17 cellular contexts compared by ENCODE assay signal in genomic region chr1:160761886-160762285, GRCh38. TPM values are rescaled to one million over a fixed set of nuclear protein-coding genes. Genes with fewer than 3 reads are reported as not detected.
DNase-seq lines count a peak whose midpoint lies in the region; ATAC-seq and TF ChIP-seq lines count a peak whose summit lies in the region.
"Had no signal": no experiment of that assay in that cellular context is flagged by ENCODE, and none has a peak within 500 bp of the region (broad histone marks: within the 10 kb centered on the region; RNA-seq: fewer than 3 reads in every experiment).

No MANE protein-coding gene starts in this region.

- H3K27ac ChIP-seq in GM23248 (no peak overlapping the region), mammary epithelial cell (ENCODE audit: insufficient read depth, low read depth, low read length) (no peak overlapping the region), foreskin keratinocyte (no peak overlapping the region)
- H3K27ac ChIP-seq: HL-60, PC-9 had no signal

- peaks cover 18% of the 10 kb centered on the region for H3K36me3 Mint-ChIP-seq in activated CD8-positive, alpha-beta memory T cell treated with anti-CD3 and anti-CD28 coated beads, Interleukin-2, amount 10 ng/mL, durations not matched to agents 7 days and 5 days
- H3K36me3 Mint-ChIP-seq: CD4-positive, CD25-positive, alpha-beta regulatory T cell had no signal

- no peaks in the 10 kb centered on the region for H3F3A ChIP-seq in GM23248 (ENCODE audit: insufficient read depth)

- no peak overlapping the region for H3K4me2 ChIP-seq in GM23248 (ENCODE audit: unreplicated experiment)
- no peak overlapping the region for H3K4me2 ChIP-seq in mammary epithelial cell (ENCODE audit: insufficient read depth, low read depth, low read length)
- H3K4me2 ChIP-seq: PC-9 had no signal

- H3K9me2 ChIP-seq in GM23248 (ENCODE audit: insufficient read depth), result no peaks in the 10 kb centered on the region

- peaks cover 35% of the 10 kb centered on the region for H3K4me1 Mint-ChIP-seq in activated CD8-positive, alpha-beta memory T cell treated with anti-CD3 and anti-CD28 coated beads, Interleukin-2, amount 10 ng/mL, durations not matched to agents 7 days and 5 days
- H3K4me1 Mint-ChIP-seq: H9 had no signal

- H3K4me3 ChIP-seq in GM23248 (no peak overlapping the region), mammary epithelial cell (replicated peaks in 1 of 3; ENCODE audit: insufficient read depth in 1 of 3, low read depth in 2 of 3, low read length in 3 of 3) (no peak overlapping the region)
- H3K4me3 ChIP-seq: PC-9 had no signal

- H3K4me3 Mint-ChIP-seq in activated CD8-positive, alpha-beta memory T cell treated with anti-CD3 and anti-CD28 coated beads, Interleukin-2, amount 10 ng/mL, durations not matched to agents 7 days and 5 days, result no peak overlapping the region
- H3K4me3 Mint-ChIP-seq: CD4-positive, CD25-positive, alpha-beta regulatory T cell; H9 had no signal

- dilution Hi-C loops in mammary epithelial cell (cut with HindIII; ENCODE audit: low sequenced_read_pairs), result no loop called here

- H3K4me1 ChIP-seq in GM23248 (ENCODE audit: insufficient read depth) (no peaks in the 10 kb centered on the region), mammary epithelial cell (ENCODE audit: insufficient read depth, low read length) (no peaks in the 10 kb centered on the region), foreskin keratinocyte (peaks cover 8% of the 10 kb centered on the region)
- H3K4me1 ChIP-seq: Caco-2 had no signal

- H3K9ac ChIP-seq in GM23248 (no peak overlapping the region), mammary epithelial cell (ENCODE audit: insufficient read depth, low read length) (no peak overlapping the region)

- TF ChIP-seq CTCF in mammary epithelial cell (conservative IDR thresholded peaks at IDR 0.05 in 1 of 2, IDR thresholded peaks at IDR 0.05 in 1 of 2; ENCODE audit: extremely low read depth in 1 of 2, insufficient read depth in 1 of 2, low read depth in 1 of 2, low read length in 2 of 2) (no peak), foreskin keratinocyte (conservative IDR thresholded peaks at IDR 0.05) (no peak)

- in situ Hi-C loops in GM23248 (cut with MboI) (no loop called here), mammary epithelial cell (cut with MboI; ENCODE audit: low sequenced_read_pairs in 2 of 2) (no loop called here)

- H3K27me3 Mint-ChIP-seq in activated CD8-positive, alpha-beta memory T cell treated with anti-CD3 and anti-CD28 coated beads, Interleukin-2, amount 10 ng/mL, durations not matched to agents 7 days and 5 days, result no peaks in the 10 kb centered on the region
- H3K27me3 Mint-ChIP-seq: CD4-positive, CD25-positive, alpha-beta regulatory T cell had no signal

- DNase-seq in GM23248 (peak; percentile 8), NCI-H2029 (lab: John Stamatoyannopoulos, UW) (peak; percentile 12), mammary epithelial cell (peak; percentile 73), foreskin keratinocyte (peak in 1 of 2 donors; percentile 84)
- no peak for DNase-seq in activated CD8-positive, alpha-beta memory T cell treated with anti-CD3 and anti-CD28 coated beads, Interleukin-2, amount 10 ng/mL, durations not matched to agents 7 days and 5 days
- DNase-seq: Caco-2; CD4-positive, CD25-positive, alpha-beta regulatory T cell; DMS153; H9; NCI-H1436; NCI-H2081 treated with DMSO at 0.1 percent for 48 hours; NCI-H510A treated with DMSO at 0.1 percent for 48 hours; NCI-H82; PC-9 had no signal

- BruUV-seq in mammary epithelial cell (replicated peaks; lab: Mats Ljungman, UMichigan), result no TSS peak

- no peaks in the 10 kb centered on the region for H3K27me3 ChIP-seq in GM23248 (replicated peaks; ENCODE audit: insufficient read depth)
- no peaks in the 10 kb centered on the region for H3K27me3 ChIP-seq in mammary epithelial cell (ENCODE audit: insufficient read depth, low read length)
- H3K27me3 ChIP-seq in foreskin keratinocyte, result no peaks in the 10 kb centered on the region

- peak; percentile 96 for ATAC-seq in foreskin keratinocyte
- ATAC-seq in activated CD4-positive, CD25-positive, alpha-beta regulatory T cell treated with anti-CD3 and anti-CD28 coated beads, Interleukin-2, amount 50 U/mL, for 24 hours, result no peak
- no peak for ATAC-seq in activated CD8-positive, alpha-beta memory T cell treated with anti-CD3 and anti-CD28 coated beads, Interleukin-2, amount 10 ng/mL, durations not matched to agents 7 days and 5 days
- no peak for ATAC-seq in GM21717 (IDR thresholded peaks at IDR 0.05; ENCODE audit: unreplicated experiment)

- H3K36me3 ChIP-seq in GM23248 (ENCODE audit: low read depth) (no peaks in the 10 kb centered on the region), mammary epithelial cell (ENCODE audit: insufficient read depth, low read length) (no peaks in the 10 kb centered on the region)

- intact Hi-C loops in mammary epithelial cell (cut with micrococcal nuclease), result no loop called here

- no peaks in the 10 kb centered on the region for H3K9me3 ChIP-seq in GM23248 (ENCODE audit: low read depth)
- no peaks in the 10 kb centered on the region for H3K9me3 ChIP-seq in mammary epithelial cell (replicated peaks; ENCODE audit: insufficient read depth, low read length)
- H3K9me3 ChIP-seq: Caco-2 had no signal

- H3K9me3 Mint-ChIP-seq in activated CD8-positive, alpha-beta memory T cell treated with anti-CD3 and anti-CD28 coated beads, Interleukin-2, amount 10 ng/mL, durations not matched to agents 7 days and 5 days (ENCODE audit: low read depth), result peaks cover 4% of the 10 kb centered on the region

- H2AFZ ChIP-seq in GM23248 (no peak overlapping the region), mammary epithelial cell (ENCODE audit: low read depth, low read length) (no peak overlapping the region)
- H2AFZ ChIP-seq: PC-9 had no signal

- H4K20me1 ChIP-seq in GM23248 (ENCODE audit: insufficient read depth), result no peaks in the 10 kb centered on the region
- H4K20me1 ChIP-seq in mammary epithelial cell (ENCODE audit: insufficient read depth, low read length), result no peaks in the 10 kb centered on the region

- no peak overlapping the region for H3K27ac Mint-ChIP-seq in activated CD8-positive, alpha-beta memory T cell treated with anti-CD3 and anti-CD28 coated beads, Interleukin-2, amount 10 ng/mL, durations not matched to agents 7 days and 5 days
- H3K27ac Mint-ChIP-seq: H9 had no signal

- WGBS in GM23248 (ENCODE audit: low coverage in 1 of 2, low lambda C conversion rate in 2 of 2, missing lambda C conversion rate in 2 of 2), 2 experiments, result 19% methylated on average over 2 of the region's 2 CpGs
- WGBS in mammary epithelial cell (ENCODE audit: low coverage, missing lambda C conversion rate), result 70% methylated on average over 2 of the region's 2 CpGs

- CTCF ChIA-PET in mammary epithelial cell (lab: Charles Lee; ENCODE audit: low non-redundant PET), result no interaction called here
- CTCF ChIA-PET in activated CD8-positive, alpha-beta memory T cell treated with anti-CD3 and anti-CD28 coated beads, Interleukin-2, amount 10 ng/mL, durations not matched to agents 7 days and 5 days (lab: Charles Lee), result interaction anchor here (0.9 to 11.4 kb wide), 5 partner anchors 14 to 73 kb away, joined by 3 to 292 read pairs (median 3); partner anchors contain the start of gene SLAMF7

- no peaks in the 10 kb centered on the region for H3K79me2 ChIP-seq in GM23248 (ENCODE audit: insufficient read depth)
- no peaks in the 10 kb centered on the region for H3K79me2 ChIP-seq in mammary epithelial cell (ENCODE audit: insufficient read depth, low read length)

RNA-seq across cellular contexts. Expression of gene SLAMF7, which starts 22.8 kb away (rescaled TPM):
- not detected in 2 replicates for total RNA-seq in GM23248 (2014; rRNA removed; shearing (Covaris generic))
- polyA plus RNA-seq in GM23248 (2016; fragmentation: Nextera tagmentation; extraction: Ambion mirVana) (not detected in 2 replicates), mammary epithelial cell (3.0 TPM), foreskin keratinocyte (3.1 and 5.4 TPM in 2 replicates)
- total RNA-seq in mammary epithelial cell (1 to 10 TPM in 1 of 2 donors, under 1 TPM in 1; 0.17 to 7.2 TPM), foreskin keratinocyte (4.7 and 8.7 TPM in 2 replicates)
- not detected for polyA minus RNA-seq in mammary epithelial cell
- 100 to 1,000 TPM; 107 to 126 TPM for total RNA-seq in activated CD8-positive, alpha-beta memory T cell treated with anti-CD3 and anti-CD28 coated beads, Interleukin-2, amount 10 ng/mL, durations not matched to agents 7 days and 5 days
- total RNA-seq: Caco-2, H9 had no signal

RNA-seq across cellular contexts. Expression of gene LY9, which starts 34.1 kb away (rescaled TPM):
- total RNA-seq in GM23248 (2014; rRNA removed; shearing (Covaris generic)), result not detected in 2 replicates
- polyA plus RNA-seq in GM23248 (2016; fragmentation: Nextera tagmentation; extraction: Ambion mirVana) (not detected in 2 replicates), mammary epithelial cell (not detected), foreskin keratinocyte (not detected in 2 replicates)
- total RNA-seq in mammary epithelial cell (not detected), foreskin keratinocyte (not detected in 2 replicates)
- polyA minus RNA-seq in mammary epithelial cell, result not detected
- total RNA-seq in activated CD8-positive, alpha-beta memory T cell treated with anti-CD3 and anti-CD28 coated beads, Interleukin-2, amount 10 ng/mL, durations not matched to agents 7 days and 5 days, result 1 to 10 TPM; 1.3 to 8.0 TPM
- total RNA-seq: Caco-2, H9 had no signal

RNA-seq across cellular contexts. Expression of gene CD48, which starts 50.3 kb away (rescaled TPM):
- total RNA-seq in GM23248 (2014; rRNA removed; shearing (Covaris generic)), result not detected in 2 replicates
- polyA plus RNA-seq in GM23248 (2016; fragmentation: Nextera tagmentation; extraction: Ambion mirVana) (0.28 TPM in 1 of 2 replicates, not detected in the other), mammary epithelial cell (not detected), foreskin keratinocyte (not detected in 2 replicates)
- total RNA-seq in mammary epithelial cell (not detected), foreskin keratinocyte (not detected in 2 replicates)
- polyA minus RNA-seq in mammary epithelial cell, result not detected
- total RNA-seq in activated CD8-positive, alpha-beta memory T cell treated with anti-CD3 and anti-CD28 coated beads, Interleukin-2, amount 10 ng/mL, durations not matched to agents 7 days and 5 days, result 100 to 1,000 TPM; 304 to 332 TPM
- total RNA-seq: Caco-2, H9, PC-9 had no signal

Comparison
In these comparisons a context has a peak if more than half of its experiments do, and no peak if none do; other contexts are left out.
1. RNA of gene SLAMF7, which starts 22.8 kb away (total RNA-seq): 107 to 126 TPM in activated CD8-positive, alpha-beta memory T cell treated with anti-CD3 and anti-CD28 coated beads, Interleukin-2, amount 10 ng/mL, durations not matched to agents 7 days and 5 days; 0.17 to 7.2 TPM in mammary epithelial cell, 4.7 to 8.7 TPM in foreskin keratinocyte and not detected in GM23248; every median in the first group is over 10 times any median in the second.
2. RNA of gene CD48, which starts 50.3 kb away (total RNA-seq): 304 to 332 TPM in activated CD8-positive, alpha-beta memory T cell treated with anti-CD3 and anti-CD28 coated beads, Interleukin-2, amount 10 ng/mL, durations not matched to agents 7 days and 5 days; not detected in GM23248, not detected in mammary epithelial cell and not detected in foreskin keratinocyte; every median in the first group is over 100 times any median in the second.